ENCODE assay signal across 20 cellular contexts in genomic region chr4:69748176-69748575, GRCh38. TPM values are rescaled to one million over a fixed set of nuclear protein-coding genes. Genes with fewer than 3 reads are reported as not detected.
DNase-seq lines count a peak whose midpoint lies in the region; ATAC-seq, FAIRE-seq and TF ChIP-seq lines count a peak whose summit lies in the region.
"Had no signal": no experiment of that assay in that cellular context is flagged by ENCODE, and none has a peak within 500 bp of the region (broad histone marks: within the 10 kb centered on the region; RNA-seq: fewer than 3 reads in every experiment).

No MANE protein-coding gene starts in this region.

- H3K27ac Mint-ChIP-seq in activated naive CD4-positive, alpha-beta T cell treated with anti-CD3 and anti-CD28 coated beads, Interleukin-2, amount 10 ng/mL, durations not matched to agents 7 days and 5 days, result no peak overlapping the region
- H3K27ac Mint-ChIP-seq: CD4-positive, alpha-beta T cell; GM23338; natural killer cell treated with Interleukin-12 subunit alpha and Interleukin-12 subunit beta and Interleukin-15 and Interleukin-18, amount 100 ng/mL, for 72 hours; progenitor cell of endocrine pancreas; T-cell had no signal

- H3K36me3 ChIP-seq in bronchial epithelial cell (ENCODE audit: control insufficient read depth, insufficient read depth, low read length), result no peaks in the 10 kb centered on the region

- CTCF ChIA-PET in activated naive CD4-positive, alpha-beta T cell treated with anti-CD3 and anti-CD28 coated beads, Interleukin-2, amount 10 ng/mL, durations not matched to agents 7 days and 5 days (lab: Charles Lee), result interaction anchor here (1.1 kb wide), 1 partner anchor 75 kb away, joined by 3 read pairs; no protein-coding TSS in a partner anchor

- H3K36me3 Mint-ChIP-seq in activated naive CD4-positive, alpha-beta T cell treated with anti-CD3 and anti-CD28 coated beads, Interleukin-2, amount 10 ng/mL, durations not matched to agents 7 days and 5 days, result peaks cover 3% of the 10 kb centered on the region

- peak; percentile 14 for DNase-seq in AG08396 (ENCODE audit: low spot score)
- peak; percentile 68 for DNase-seq in LHCN-M2 (ENCODE audit: low read depth)
- peak; percentile 82 for DNase-seq in bronchial epithelial cell (ENCODE audit: low read depth)
- peak; percentile 35 for DNase-seq in hepatic stellate cell (ENCODE audit: low spot score)
- DNase-seq in occipital lobe (lab: John Stamatoyannopoulos, UW), result no peak
- no peak for DNase-seq in activated naive CD4-positive, alpha-beta T cell treated with anti-CD3 and anti-CD28 coated beads, Interleukin-2, amount 10 ng/mL, durations not matched to agents 7 days and 5 days
- DNase-seq in T-helper 2 cell, result no peak
- DNase-seq: activated effector memory CD4-positive, alpha-beta T cell treated with Interleukin-2 at 50 U/mL for 16 hours; CD4-positive, alpha-beta T cell; midbrain; NCI-H1092 treated with DMSO at 0.1 percent for 48 hours; NCI-H2081; stimulated activated CD4-positive, alpha-beta T cell treated with anti-CD3 and anti-CD28 coated beads, Interleukin-2, amount 100 ng/mL, for 48 hours; stimulated activated naive CD4-positive, alpha-beta T cell treated with Interleukin-2 at 50 U/mL for 16 hours; T-cell; transverse colon had no signal

- no peak overlapping the region for H3K4me3 ChIP-seq in bronchial epithelial cell (ENCODE audit: low read depth, low read length)
- H3K4me3 ChIP-seq: GM23338, transverse colon had no signal

- H3K4me3 Mint-ChIP-seq in activated naive CD4-positive, alpha-beta T cell treated with anti-CD3 and anti-CD28 coated beads, Interleukin-2, amount 10 ng/mL, durations not matched to agents 7 days and 5 days, result no peak overlapping the region
- H3K4me3 Mint-ChIP-seq: CD4-positive, alpha-beta T cell; GM23338; natural killer cell treated with Interleukin-12 subunit alpha and Interleukin-12 subunit beta and Interleukin-15 and Interleukin-18, amount 100 ng/mL, for 72 hours; T-cell had no signal

- no peaks in the 10 kb centered on the region for H3K27me3 ChIP-seq in bronchial epithelial cell (ENCODE audit: control insufficient read depth, insufficient read depth, low read length)
- H3K27me3 ChIP-seq: transverse colon had no signal

- no peaks in the 10 kb centered on the region for H3K4me1 Mint-ChIP-seq in activated naive CD4-positive, alpha-beta T cell treated with anti-CD3 and anti-CD28 coated beads, Interleukin-2, amount 10 ng/mL, durations not matched to agents 7 days and 5 days
- H3K4me1 Mint-ChIP-seq: GM23338 had no signal

- H3K9me3 Mint-ChIP-seq in activated naive CD4-positive, alpha-beta T cell treated with anti-CD3 and anti-CD28 coated beads, Interleukin-2, amount 10 ng/mL, durations not matched to agents 7 days and 5 days, result peaks cover 3% of the 10 kb centered on the region
- H3K9me3 Mint-ChIP-seq: GM23338 had no signal

- no peak for ATAC-seq in HG02610 (IDR thresholded peaks at IDR 0.05; ENCODE audit: unreplicated experiment)
- ATAC-seq: GM23338; natural killer cell treated with Interleukin-12 subunit alpha and Interleukin-12 subunit beta and Interleukin-15 and Interleukin-18, amount 100 ng/mL, for 72 hours; T-cell had no signal

- no peaks in the 10 kb centered on the region for H3K27me3 Mint-ChIP-seq in activated naive CD4-positive, alpha-beta T cell treated with anti-CD3 and anti-CD28 coated beads, Interleukin-2, amount 10 ng/mL, durations not matched to agents 7 days and 5 days
- H3K27me3 Mint-ChIP-seq: CD4-positive, alpha-beta T cell; natural killer cell treated with Interleukin-12 subunit alpha and Interleukin-12 subunit beta and Interleukin-15 and Interleukin-18, amount 100 ng/mL, for 72 hours; progenitor cell of endocrine pancreas; T-cell had no signal

- TF ChIP-seq CTCF in bronchial epithelial cell (IDR thresholded peaks at IDR 0.05; ENCODE audit: insufficient read depth, low read length, severe bottlenecking), result no peak

- no peak for FAIRE-seq in bronchial epithelial cell (lab: Jason Lieb, UNC)

RNA-seq across cellular contexts. Expression of gene SULT1B1, which starts 12.2 kb away (rescaled TPM):
- total RNA-seq in LHCN-M2 (2014; rRNA removed), result 0.17 and 0.58 TPM in 2 replicates
- 0.01 TPM for polyA plus RNA-seq in LHCN-M2 (2012)
- total RNA-seq in bronchial epithelial cell, result 0.13 and 0.26 TPM in 2 replicates
- 0.31 TPM for total RNA-seq in occipital lobe
- total RNA-seq: GM23338 had no signal
- polyA plus RNA-seq: GM23338 had no signal

Comparison
In these comparisons a context has a peak if more than half of its experiments do, and no peak if none do; other contexts are left out.
1. DNase-seq: peak in AG08396 (single experiment), LHCN-M2 (single experiment), bronchial epithelial cell (single experiment) and hepatic stellate cell (single experiment); none in occipital lobe (single experiment), activated naive CD4-positive, alpha-beta T cell treated with anti-CD3 and anti-CD28 coated beads, Interleukin-2, amount 10 ng/mL, durations not matched to agents 7 days and 5 days (single experiment) and T-helper 2 cell (0 of 5).